In the genomic region with DNA sequence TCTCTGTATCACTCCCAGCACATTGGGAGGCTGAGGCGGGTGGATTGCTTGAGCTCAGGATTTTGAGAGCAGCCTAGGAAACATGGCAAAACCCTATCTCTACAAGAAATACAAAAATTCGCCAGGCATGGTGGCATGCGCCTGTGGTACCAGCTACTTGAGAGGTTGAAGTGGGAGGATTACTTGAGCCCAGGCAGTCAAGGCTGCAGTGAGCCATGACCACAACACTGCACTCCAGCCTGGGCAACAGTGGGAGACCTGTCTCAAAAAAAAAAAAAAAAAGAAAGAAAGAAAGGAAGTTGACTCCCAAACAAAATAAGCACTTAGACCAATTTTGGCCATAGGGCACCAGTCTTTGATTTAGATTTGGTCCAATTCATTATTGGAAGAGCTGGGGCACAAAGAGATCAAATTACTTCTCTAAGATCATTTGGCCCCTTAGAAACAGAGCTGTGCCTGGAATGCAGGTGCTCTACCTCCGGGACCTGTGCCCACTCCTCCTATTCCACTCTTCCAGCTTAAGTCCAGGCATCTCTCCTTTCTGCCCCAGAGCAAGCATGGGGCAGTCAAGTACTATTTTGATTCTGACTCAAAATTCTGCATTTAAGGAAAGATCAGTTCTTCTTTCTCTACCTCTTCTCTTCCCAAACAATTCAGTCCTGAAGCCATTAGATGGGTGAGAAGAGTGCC, we compare ENCODE assay signal across 17 cellular contexts.
"Had no signal": no experiment of that assay in that cellular context is flagged by ENCODE, and none has a peak within 500 bp of the region (broad histone marks: within the 10 kb centered on the region; RNA-seq: fewer than 3 reads in every experiment).

No MANE protein-coding gene starts in this region.

- H3K4me1 Mint-ChIP-seq: activated CD4-positive, alpha-beta T cell treated with anti-CD3 and anti-CD28 coated beads, Interleukin-2, amount 10 ng/mL, durations not matched to agents 7 days and 5 days; stimulated activated effector memory CD8-positive, alpha-beta T cell treated with anti-CD3 and anti-CD28 coated beads, Interleukin-12 subunit alpha, Interleukin-12 subunit beta, amount 100 ng/mL, for 72 hours had no signal

- H3K36me3 Mint-ChIP-seq: stimulated activated effector memory CD8-positive, alpha-beta T cell treated with anti-CD3 and anti-CD28 coated beads, Interleukin-12 subunit alpha, Interleukin-12 subunit beta, amount 100 ng/mL, for 72 hours had no signal

- H3K9me3 Mint-ChIP-seq: activated CD4-positive, alpha-beta T cell treated with anti-CD3 and anti-CD28 coated beads, Interleukin-2, amount 10 ng/mL, durations not matched to agents 7 days and 5 days; activated naive CD4-positive, alpha-beta T cell treated with anti-CD3 and anti-CD28 coated beads for 36 hours; activated T-helper 1 cell treated with anti-CD3 and anti-CD28 coated beads, Interleukin-12 subunit alpha, Interleukin-12 subunit beta, Interleukin-2, Interleukin-4 antibody, amounts not matched to agents 30 ng/mL and 10 ng/mL and 1 ng/mL, durations not matched to agents 14 hours and 24 hours and 36 hours; stimulated activated effector memory CD8-positive, alpha-beta T cell treated with anti-CD3 and anti-CD28 coated beads, Interleukin-12 subunit alpha, Interleukin-12 subunit beta, amount 100 ng/mL, for 72 hours; T-helper 2 cell treated with Interferon-gamma antibody and Interleukin-4, amounts not matched to agents 5 μg/mL and 100 μg/mL, for 36 hours had no signal

- H3K9me3 ChIP-seq: thoracic aorta had no signal

- H3K4me3 Mint-ChIP-seq: activated CD4-positive, alpha-beta T cell treated with anti-CD3 and anti-CD28 coated beads, Interleukin-2, amount 10 ng/mL, durations not matched to agents 7 days and 5 days; activated naive CD4-positive, alpha-beta T cell treated with anti-CD3 and anti-CD28 coated beads for 36 hours; activated T-helper 1 cell treated with anti-CD3 and anti-CD28 coated beads, Interleukin-12 subunit alpha, Interleukin-12 subunit beta, Interleukin-2, Interleukin-4 antibody, amounts not matched to agents 30 ng/mL and 10 ng/mL and 1 ng/mL, durations not matched to agents 14 hours and 24 hours and 36 hours; stimulated activated effector memory CD8-positive, alpha-beta T cell treated with anti-CD3 and anti-CD28 coated beads, Interleukin-12 subunit alpha, Interleukin-12 subunit beta, amount 100 ng/mL, for 72 hours; T-helper 2 cell treated with Interferon-gamma antibody and Interleukin-4, amounts not matched to agents 5 μg/mL and 100 μg/mL, for 36 hours had no signal

- ATAC-seq: esophagus mucosa; stimulated activated effector memory CD8-positive, alpha-beta T cell treated with anti-CD3 and anti-CD28 coated beads, Interleukin-12 subunit alpha, Interleukin-12 subunit beta, amount 100 ng/mL, for 72 hours had no signal

- H3K27ac Mint-ChIP-seq: activated CD4-positive, alpha-beta T cell treated with anti-CD3 and anti-CD28 coated beads, Interleukin-2, amount 10 ng/mL, durations not matched to agents 7 days and 5 days; activated naive CD4-positive, alpha-beta T cell treated with anti-CD3 and anti-CD28 coated beads for 36 hours; activated T-helper 1 cell treated with anti-CD3 and anti-CD28 coated beads, Interleukin-12 subunit alpha, Interleukin-12 subunit beta, Interleukin-2, Interleukin-4 antibody, amounts not matched to agents 30 ng/mL and 10 ng/mL and 1 ng/mL, durations not matched to agents 14 hours and 24 hours and 36 hours; stimulated activated effector memory CD8-positive, alpha-beta T cell treated with anti-CD3 and anti-CD28 coated beads, Interleukin-12 subunit alpha, Interleukin-12 subunit beta, amount 100 ng/mL, for 72 hours; T-helper 2 cell treated with Interferon-gamma antibody and Interleukin-4, amounts not matched to agents 5 μg/mL and 100 μg/mL, for 36 hours had no signal

- H2AFZ ChIP-seq: parathyroid adenoma had no signal

- FAIRE-seq: astrocyte, colon, urothelium cell line had no signal

- DNase-seq: activated CD4-positive, alpha-beta T cell treated with anti-CD3 and anti-CD28 coated beads, Interleukin-2, amount 10 ng/mL, durations not matched to agents 7 days and 5 days; activated CD4-positive, CD25-positive, alpha-beta regulatory T cell; activated CD8-positive, alpha-beta memory T cell treated with anti-CD3 and anti-CD28 coated beads, Interleukin-2, amount 50 U/mL, for 48 hours; activated naive CD4-positive, alpha-beta T cell treated with anti-CD3 and anti-CD28 coated beads for 36 hours; glutamatergic neuron; hypothalamus; retina; SW 1271 had no signal

- H3K79me2 ChIP-seq: parathyroid adenoma had no signal

- H3K36me3 ChIP-seq: thoracic aorta had no signal

- H3K4me3 ChIP-seq: thoracic aorta had no signal

- H3K27ac ChIP-seq: parathyroid adenoma, thoracic aorta had no signal

- H3K9ac ChIP-seq: parathyroid adenoma had no signal

- H3K4me1 ChIP-seq: parathyroid adenoma had no signal
